8 cellular contexts compared by ENCODE assay signal in the genomic region with DNA sequence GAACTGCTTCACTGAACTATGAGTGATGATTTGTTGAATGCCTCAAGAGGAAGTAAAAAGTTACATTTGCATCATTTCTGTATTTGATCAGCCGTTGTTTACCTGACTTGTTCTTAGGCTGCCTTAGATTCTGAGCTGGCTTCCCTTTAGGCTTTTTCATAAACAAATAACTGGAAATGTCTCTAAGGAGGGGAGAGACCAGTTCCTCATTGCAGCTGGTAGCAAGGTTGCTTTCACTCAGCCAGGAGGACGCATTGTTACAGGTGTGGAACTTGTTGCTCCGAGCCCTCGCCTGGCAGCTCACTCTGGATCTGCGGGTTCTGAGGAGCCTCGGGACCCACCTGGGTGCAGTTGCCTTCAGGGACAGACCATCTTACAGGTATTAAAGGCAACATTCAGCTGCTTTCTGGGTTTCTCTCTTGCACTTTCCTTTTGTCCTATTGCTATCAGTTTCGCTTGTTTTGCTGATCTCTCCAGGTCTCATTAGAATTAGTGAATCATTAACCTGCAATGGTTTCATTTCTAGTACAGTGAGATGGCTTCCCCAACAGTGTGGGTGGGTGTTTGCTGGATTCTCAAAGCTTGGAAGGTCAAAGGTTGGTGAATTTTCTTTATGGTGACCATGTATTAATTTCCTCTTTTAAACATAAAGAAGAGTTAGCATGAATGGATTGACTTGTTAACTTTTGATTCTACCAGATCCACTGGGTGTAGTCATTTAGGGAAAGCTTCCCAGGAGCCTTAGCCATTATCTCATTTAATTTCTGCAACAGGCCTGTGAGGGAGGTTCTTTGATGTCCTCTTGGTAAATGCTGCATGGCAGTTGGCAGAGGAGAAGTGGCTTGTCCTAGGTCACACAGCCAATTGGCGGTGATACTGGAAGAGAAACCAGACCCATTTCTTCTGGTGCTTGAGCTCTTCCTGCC. TPM values are rescaled to one million over a fixed set of nuclear protein-coding genes. Genes with fewer than 3 reads are reported as not detected.
DNase-seq lines count a peak whose midpoint lies in the region; ATAC-seq and TF ChIP-seq lines count a peak whose summit lies in the region.

A gene with protein sequence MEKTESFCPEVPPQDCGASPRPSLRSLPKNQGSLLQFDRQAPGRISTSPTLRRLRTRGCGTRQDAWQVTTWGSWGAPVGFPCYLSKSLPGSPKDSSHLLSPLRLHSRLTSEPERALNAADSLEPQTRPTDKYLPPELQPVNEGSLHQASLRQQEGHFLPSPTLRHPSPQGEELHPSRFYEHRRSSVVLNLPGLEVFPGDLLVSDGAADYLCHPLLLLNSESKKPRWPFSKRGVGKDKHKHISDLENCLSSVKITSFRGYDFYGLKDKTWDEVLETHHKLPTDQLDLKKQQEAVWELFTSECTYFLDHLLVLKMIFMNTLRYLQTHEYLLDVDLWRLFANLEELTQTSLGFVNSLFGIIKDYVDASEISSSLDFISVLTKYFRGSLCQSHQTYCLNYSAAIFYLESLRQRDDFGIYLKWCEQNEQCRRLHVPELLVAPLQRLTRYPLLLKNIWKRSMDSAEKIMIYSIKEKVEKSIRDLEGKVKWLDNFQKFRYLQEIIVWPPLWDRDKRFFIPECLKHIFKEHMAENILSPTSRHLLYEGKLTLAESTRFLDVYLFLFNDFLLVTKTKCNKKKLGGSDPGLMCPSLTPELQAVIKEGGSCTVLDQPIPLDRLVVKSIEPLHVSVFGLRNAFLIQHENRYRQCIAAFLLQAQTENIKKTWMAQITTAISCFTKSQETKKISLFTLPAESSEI (plus strand): TSS at position 236 of the 926 bp plus-strand sequence. CDS start 3,643 bp downstream, outside the sequence.

- no peaks in the 10 kb centered on the region for H4K20me1 ChIP-seq in PC-9 (ENCODE audit: insufficient read depth)

- POLR2A ChIA-PET in PC-9 (lab: Charles Lee; ENCODE audit: unreplicated experiment) = no interaction called here

- no peak within 1 kb of the TSS for H3K27ac Mint-ChIP-seq in T-helper 17 cell
- H3K27ac Mint-ChIP-seq in stimulated activated naive B cell treated with anti-CD40 and anti-IgM and Interleukin-4, amounts not matched to agents 10 μg/mL and 1 μg/mL and 100 μg/mL, for 72 hours = peak within 1 kb of the TSS; percentile 81

- H3K27ac ChIP-seq in gastroesophageal sphincter (no peak within 1 kb of the TSS), PC-9 (no peak within 1 kb of the TSS)

- H3K4me3 ChIP-seq in gastroesophageal sphincter (no peak within 1 kb of the TSS), PC-9 (no peak within 1 kb of the TSS)

- no peaks in the 10 kb centered on the region for H3K79me2 ChIP-seq in PC-9 (ENCODE audit: low read depth)

- H3K4me2 ChIP-seq in PC-9 = no peak within 1 kb of the TSS

- WGBS in gastroesophageal sphincter (ENCODE audit: low coverage in 1 of 2), 2 donors = 81 to 86% methylated on average over 4 to 7 of the region's 8 CpGs

- no peaks in the 10 kb centered on the region for H3K4me1 Mint-ChIP-seq in T-helper 17 cell
- peaks cover 10 to 24% of the 10 kb centered on the region in 2 donors for H3K4me1 Mint-ChIP-seq in stimulated activated naive B cell treated with anti-CD40 and anti-IgM and Interleukin-4, amounts not matched to agents 10 μg/mL and 1 μg/mL and 100 μg/mL, for 72 hours

- H3K36me3 ChIP-seq in gastroesophageal sphincter = no peaks in the 10 kb centered on the region
- no peaks in the 10 kb centered on the region for H3K36me3 ChIP-seq in PC-9 (ENCODE audit: low read depth)

- 0 out of 2 replicates have a peak, but pooled peaks cover 5% of the 10 kb centered on the region for H3K9me2 ChIP-seq in PC-9 (ENCODE audit: insufficient read depth)

- H3K9me3 Mint-ChIP-seq in stimulated activated naive B cell treated with anti-CD40 and anti-IgM and Interleukin-4, amounts not matched to agents 10 μg/mL and 1 μg/mL and 100 μg/mL, for 72 hours = peaks cover 0 to 1% of the 10 kb centered on the region in 2 donors

- no peak within 1 kb of the TSS for H3K4me3 Mint-ChIP-seq in T-helper 17 cell
- H3K4me3 Mint-ChIP-seq in stimulated activated naive B cell treated with anti-CD40 and anti-IgM and Interleukin-4, amounts not matched to agents 10 μg/mL and 1 μg/mL and 100 μg/mL, for 72 hours = peak within 1 kb of the TSS; percentile 72 to 75

- peak; percentile 72 to 80 for ATAC-seq in activated CD4-positive, CD25-positive, alpha-beta regulatory T cell treated with anti-CD3 and anti-CD28 coated beads, Interleukin-2, amount 50 U/mL, for 24 hours
- ATAC-seq in HG02943 (IDR thresholded peaks at IDR 0.05; ENCODE audit: low read depth, unreplicated experiment) = peak; percentile 95
- peak; percentile 25 for ATAC-seq in T-helper 17 cell
- ATAC-seq in stimulated activated naive B cell treated with anti-CD40 and anti-IgM and Interleukin-4, amounts not matched to agents 10 μg/mL and 1 μg/mL and 100 μg/mL, for 72 hours (replicated peaks) = peak; percentile 89 to 90
- no peak for ATAC-seq in gastroesophageal sphincter

- intact Hi-C loops in head of caudate nucleus (cut with DNase I) (no loop called here), PC-9 (cut with micrococcal nuclease; ENCODE audit: unreplicated experiment) (no loop called here)

- CTCF ChIA-PET in PC-9 (lab: Charles Lee) = interaction anchor here (0.6 kb wide), 1 partner anchor 1724 kb away, joined by 7 read pairs; no protein-coding TSS in a partner anchor

- H3K27me3 ChIP-seq in gastroesophageal sphincter (no peaks in the 10 kb centered on the region), PC-9 (ENCODE audit: insufficient read depth, low read depth) (no peaks in the 10 kb centered on the region)

- H3K4me1 ChIP-seq in gastroesophageal sphincter (no peaks in the 10 kb centered on the region), PC-9 (replicated peaks; ENCODE audit: insufficient read depth) (no peaks in the 10 kb centered on the region)

- TF ChIP-seq CTCF in gastroesophageal sphincter (IDR thresholded peaks at IDR 0.05) (no peak), PC-9 (conservative IDR thresholded peaks at IDR 0.05) (no peak)

- no peak for TF ChIP-seq EP300 in gastroesophageal sphincter (IDR thresholded peaks at IDR 0.05)

- no peaks in the 10 kb centered on the region for H3F3A ChIP-seq in PC-9 (ENCODE audit: insufficient read depth, low read depth)

- no peak for TF ChIP-seq POLR2A in gastroesophageal sphincter (IDR thresholded peaks at IDR 0.05)

- DNase-seq in activated CD4-positive, CD25-positive, alpha-beta regulatory T cell (lab: John Stamatoyannopoulos, UW) = no peak
- DNase-seq in T-helper 17 cell (no peak), head of caudate nucleus (no peak), PC-9 (no peak)
- DNase-seq in stimulated activated naive B cell treated with anti-CD40 and anti-IgM and Interleukin-4, amounts not matched to agents 10 μg/mL and 1 μg/mL and 100 μg/mL, for 72 hours = peak; percentile 23

- no peak within 1 kb of the TSS for H2AFZ ChIP-seq in PC-9

- no TSS peak for BruUV-seq in PC-9 (replicated peaks; lab: Mats Ljungman, UMichigan)

- H3K9me3 ChIP-seq in T-helper 17 cell (ENCODE audit: control insufficient read depth, low read length, poor library complexity, severe bottlenecking) (peaks cover 3% of the 10 kb centered on the region), gastroesophageal sphincter (no peaks in the 10 kb centered on the region), PC-9 (ENCODE audit: insufficient read depth, low read depth) (no peaks in the 10 kb centered on the region)

- H3K27me3 Mint-ChIP-seq in T-helper 17 cell = no peaks in the 10 kb centered on the region
- H3K27me3 Mint-ChIP-seq in stimulated activated naive B cell treated with anti-CD40 and anti-IgM and Interleukin-4, amounts not matched to agents 10 μg/mL and 1 μg/mL and 100 μg/mL, for 72 hours = no peaks in the 10 kb centered on the region

- H3K36me3 Mint-ChIP-seq in T-helper 17 cell (ENCODE audit: low read depth) = no peaks in the 10 kb centered on the region
- H3K36me3 Mint-ChIP-seq in stimulated activated naive B cell treated with anti-CD40 and anti-IgM and Interleukin-4, amounts not matched to agents 10 μg/mL and 1 μg/mL and 100 μg/mL, for 72 hours = peaks cover under 1 to 4% of the 10 kb centered on the region in 2 donors

RNA-seq across cellular contexts. Expression of the gene that starts here (rescaled TPM):
- total RNA-seq in T-helper 17 cell (under 1 TPM in 1 of 2 donors, not detected in 1; 0.60 TPM), gastroesophageal sphincter (not detected), PC-9 (2021) (not detected in 2 replicates)

Comparison
In these comparisons a context has a peak if more than half of its experiments do, and no peak if none do; other contexts are left out.
1. Peak in ATAC-seq in T-helper 17 cell; RNA of the gene not detected or under 1 TPM.